Comparison of ENCODE assay signal across 1 cellular context in genomic region chr4:150986085-150986484, GRCh38.
TF ChIP-seq lines count a peak whose summit lies in the region.

No MANE protein-coding gene starts in this region.

TF ChIP-seq in WTC11, 78 proteins besides CTCF, POLR2A, EP300 and RAD21 (continued from another document):
- TF ChIP-seq STAT6 (CRISPR knock-in tag; conservative IDR thresholded peaks at IDR 0.05; ENCODE audit: low read depth) (no peak), ZBTB43 (CRISPR knock-in tag; IDR thresholded peaks at IDR 0.05) (no peak)
